ENCODE assay signal across 8 cellular contexts in the genomic region with DNA sequence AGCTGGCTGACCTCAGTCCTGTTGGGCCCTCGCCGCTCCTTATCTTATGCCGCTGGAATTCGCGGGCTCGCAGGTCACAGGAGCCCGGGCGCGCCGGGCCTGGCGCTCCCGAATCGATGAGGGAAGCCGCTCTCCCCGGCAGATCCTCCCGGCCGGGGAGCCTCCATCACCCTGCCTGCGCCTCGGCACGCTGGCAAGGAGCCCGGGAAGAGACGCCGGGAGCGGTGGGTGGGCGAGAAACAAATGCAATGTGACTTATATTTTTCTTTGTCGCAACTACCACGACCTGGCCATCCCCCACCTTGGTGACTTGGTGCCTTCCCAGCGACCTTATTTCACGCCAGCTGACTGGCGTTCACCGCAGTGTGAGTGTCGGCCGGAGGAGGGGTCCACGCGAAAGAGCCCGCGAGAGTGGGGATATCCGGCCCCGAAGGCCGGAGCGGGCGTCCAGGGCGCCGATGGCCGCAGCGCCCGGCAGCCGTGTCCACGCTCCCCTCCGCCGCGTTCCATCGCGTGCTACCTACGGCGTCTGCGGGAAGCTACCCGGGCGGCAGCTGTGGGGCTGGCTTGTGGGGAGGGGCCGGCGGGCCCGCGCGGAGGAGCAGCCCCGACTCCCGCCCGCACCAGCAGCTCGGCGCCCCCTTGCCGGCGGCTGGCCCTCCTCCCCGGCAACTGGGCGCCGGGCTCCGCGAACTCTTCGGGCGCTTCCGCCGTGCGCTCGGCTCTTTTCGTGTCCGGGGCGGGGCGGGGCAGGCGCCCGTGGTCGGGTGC. TPM values are rescaled to one million over a fixed set of nuclear protein-coding genes. Genes with fewer than 3 reads are reported as not detected.
DNase-seq lines count a peak whose midpoint lies in the region; ATAC-seq and TF ChIP-seq lines count a peak whose summit lies in the region.

No MANE protein-coding gene starts in this region.

- peaks cover 14% of the 10 kb centered on the region for H3K4me1 ChIP-seq in CD8-positive, alpha-beta memory T cell (ENCODE audit: insufficient read depth, low read length)
- no peaks in the 10 kb centered on the region for H3K4me1 ChIP-seq in endodermal cell (ENCODE audit: control insufficient read depth, insufficient read depth, low read length)
- peaks cover 8% of the 10 kb centered on the region for H3K4me1 ChIP-seq in mesodermal cell (ENCODE audit: control insufficient read depth, insufficient read depth, low read length, poor library complexity, severe bottlenecking)

- no peaks in the 10 kb centered on the region for H3K9me3 Mint-ChIP-seq in CD8-positive, alpha-beta memory T cell
- H3K9me3 Mint-ChIP-seq in endodermal cell, result no peaks in the 10 kb centered on the region

- peak overlapping the region; percentile 79 for H3K27ac ChIP-seq in CD8-positive, alpha-beta memory T cell (ENCODE audit: low read depth, low read length)
- H3K27ac ChIP-seq in HL-60 (replicated peaks) (no peak overlapping the region), endodermal cell (ENCODE audit: low read depth, low read length) (peak overlapping the region; percentile 95), mesodermal cell (ENCODE audit: low read depth, low read length, severe bottlenecking) (peak overlapping the region; percentile 99)

- H3K36me3 Mint-ChIP-seq in CD8-positive, alpha-beta memory T cell, result peaks cover 0 to 4% (median 0%) of the 10 kb centered on the region in 3 donors
- H3K36me3 Mint-ChIP-seq in endodermal cell (ENCODE audit: low read depth), result no peaks in the 10 kb centered on the region

- DNase-seq in CD8-positive, alpha-beta memory T cell, result peak; percentile 79 to 89 (median 85)
- DNase-seq in HL-60 (ENCODE audit: low read depth in 1 of 2, low spot score in 1 of 2) (peak; percentile 37 to 49), NOMO-1 treated with DMSO at 0.1 percent for 48 hours (lab: John Stamatoyannopoulos, UW; ENCODE audit: unreplicated experiment) (peak; percentile 84), endodermal cell (peak; percentile 90)
- peak; percentile 45 for DNase-seq in activated CD8-positive, alpha-beta memory T cell treated with anti-CD3 and anti-CD28 coated beads, Interleukin-2, amount 50 U/mL, for 1 hour (ENCODE audit: extremely low read depth)
- peak; percentile 79 for DNase-seq in stimulated activated CD8-positive, alpha-beta memory T cell treated with anti-CD3 and anti-CD28 coated beads, Interleukin-15, amount 100 ng/mL, for 24 hours (ENCODE audit: low read depth)

- peaks cover 1 to 8% of the 10 kb centered on the region in 2 donors for H3K27me3 Mint-ChIP-seq in CD8-positive, alpha-beta memory T cell
- no peaks in the 10 kb centered on the region for H3K27me3 Mint-ChIP-seq in endodermal cell (ENCODE audit: insufficient read depth)

- no peaks in the 10 kb centered on the region for H3K36me3 ChIP-seq in CD8-positive, alpha-beta memory T cell (ENCODE audit: insufficient read depth, low read length)
- H3K36me3 ChIP-seq in endodermal cell (ENCODE audit: control insufficient read depth, insufficient read depth, low read length), result peaks cover 4% of the 10 kb centered on the region
- H3K36me3 ChIP-seq in mesodermal cell (ENCODE audit: control insufficient read depth, insufficient read depth, low read length), result peaks cover 8% of the 10 kb centered on the region

- CTCF ChIA-PET in CD8-positive, alpha-beta memory T cell (lab: Charles Lee), result no interaction called here

- H3K4me1 Mint-ChIP-seq in CD8-positive, alpha-beta memory T cell, result peaks cover 26 to 53% (median 45%) of the 10 kb centered on the region in 3 donors
- peaks cover 26% of the 10 kb centered on the region for H3K4me1 Mint-ChIP-seq in endodermal cell

- TF ChIP-seq CTCF in HL-60 (IDR thresholded peaks at IDR 0.05; ENCODE audit: insufficient read depth, low read length), result no peak
- TF ChIP-seq CTCF in endodermal cell (conservative IDR thresholded peaks at IDR 0.05), result no peak

- peak; percentile 76 for ATAC-seq in GM19467 (IDR thresholded peaks at IDR 0.05; ENCODE audit: unreplicated experiment)

- H3K27me3 ChIP-seq in CD8-positive, alpha-beta memory T cell (ENCODE audit: insufficient read depth, low read length, poor library complexity, severe bottlenecking), result no peaks in the 10 kb centered on the region
- peaks cover 48% of the 10 kb centered on the region for H3K27me3 ChIP-seq in HL-60 (ENCODE audit: insufficient read depth, poor library complexity, severe bottlenecking)
- H3K27me3 ChIP-seq in endodermal cell (ENCODE audit: control insufficient read depth, insufficient read depth, low read length, poor library complexity, severe bottlenecking), result no peaks in the 10 kb centered on the region

- WGBS in endodermal cell (ENCODE audit: insufficient coverage in 1 of 2, insufficient read length in 1 of 2), 2 experiments, result 0% methylated on average over 11 to 89 of the region's 89 CpGs
- WGBS in mesodermal cell (ENCODE audit: insufficient coverage in 2 of 2), 2 experiments, result 0% methylated on average over 45 to 77 of the region's 89 CpGs

- H3K9ac ChIP-seq in endodermal cell (ENCODE audit: extremely low read depth, low read length, poor library complexity, severe bottlenecking), result peak overlapping the region; percentile 97

- POLR2A ChIA-PET in CD8-positive, alpha-beta memory T cell (lab: Charles Lee), result interaction anchor here (1.0 kb wide), 1 partner anchor 215 kb away, joined by 4 read pairs; no protein-coding TSS in a partner anchor

- peak overlapping the region; percentile 84 to 94 (median 89) for H3K4me3 Mint-ChIP-seq in CD8-positive, alpha-beta memory T cell
- peak overlapping the region; percentile 93 for H3K4me3 Mint-ChIP-seq in endodermal cell

- peak overlapping the region; percentile 73 for H3K4me3 ChIP-seq in CD8-positive, alpha-beta memory T cell (ENCODE audit: low read length)
- peak overlapping the region; percentile 77 for H3K4me3 ChIP-seq in HL-60 (replicated peaks; ENCODE audit: insufficient read depth, low read length)
- peak overlapping the region; percentile 82 for H3K4me3 ChIP-seq in endodermal cell (ENCODE audit: low read length)
- H3K4me3 ChIP-seq in mesodermal cell (ENCODE audit: extremely low read depth, insufficient read depth, low read length, poor library complexity, severe bottlenecking), result peak overlapping the region; percentile 71

- no peaks in the 10 kb centered on the region for H3K9me3 ChIP-seq in CD8-positive, alpha-beta memory T cell (ENCODE audit: low read length)
- H3K9me3 ChIP-seq in endodermal cell (ENCODE audit: control insufficient read depth, low read length), result no peaks in the 10 kb centered on the region
- H3K9me3 ChIP-seq in mesodermal cell (ENCODE audit: control insufficient read depth, low read length), result no peaks in the 10 kb centered on the region

- peak overlapping the region in 7 of 8 donors; percentile 41 to 87 (median 72) for H3K27ac Mint-ChIP-seq in CD8-positive, alpha-beta memory T cell
- H3K27ac Mint-ChIP-seq in endodermal cell, result peak overlapping the region; percentile 97

RNA-seq across cellular contexts. Expression of a gene that starts 0.5 kb away (rescaled TPM):
- total RNA-seq in CD8-positive, alpha-beta memory T cell, result 10 to 100 TPM; 20.9 to 21.9 TPM
- polyA plus RNA-seq in CD8-positive, alpha-beta memory T cell, result 6.4 TPM
- 10 to 100 TPM; 69.4 to 96.4 TPM for total RNA-seq in endodermal cell
- 40.2 TPM for polyA plus RNA-seq in endodermal cell (2013, experiment 1 of 2)
- polyA plus RNA-seq in endodermal cell (2013, experiment 2 of 2), result 38.8 TPM
- polyA plus RNA-seq in mesodermal cell (2013, experiment 1 of 2), result 45.9 TPM
- polyA plus RNA-seq in mesodermal cell (2013, experiment 2 of 2), result 44.5 TPM
